ENCODE assay signal across 18 cellular contexts in the genomic region with DNA sequence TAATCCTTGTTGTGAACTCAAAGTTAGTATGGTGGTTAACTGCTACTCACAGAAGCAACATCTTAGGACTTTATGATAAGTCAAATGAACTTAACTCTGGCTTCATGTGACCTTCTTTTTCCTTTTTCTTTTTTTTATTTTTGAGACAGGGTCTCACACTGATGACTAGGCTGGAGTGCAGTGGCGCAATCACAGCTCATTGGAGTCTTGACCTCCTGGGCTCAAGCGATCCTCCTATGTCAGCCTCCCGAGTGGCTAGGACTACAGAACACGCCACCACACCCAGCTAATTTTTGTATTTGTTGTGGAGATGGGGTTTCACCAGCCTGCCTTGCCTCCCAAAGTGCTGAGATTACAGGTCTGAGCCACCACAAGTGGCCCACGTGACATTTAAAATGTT.
"Had no signal": no experiment of that assay in that cellular context is flagged by ENCODE, and none has a peak within 500 bp of the region (broad histone marks: within the 10 kb centered on the region; RNA-seq: fewer than 3 reads in every experiment).

No MANE protein-coding gene starts in this region.

- DNase-seq: KBM-7, NCI-H1092, NCI-H1436, NCI-H187, NCI-H2029, NCI-H2081 treated with DMSO at 0.1 percent for 48 hours, NCI-H2171, NCI-H226, NCI-H446, NCI-H510A, NCI-H524 treated with DMSO at 0.1 percent for 48 hours, NCI-H69, NCI-H774, RPMI8226, SHP77, SK-N-SH, SW 1271 had no signal

- H3K9me3 Mint-ChIP-seq: IgD-negative memory B cell had no signal

- H3K27me3 Mint-ChIP-seq: IgD-negative memory B cell had no signal

- H3K9me2 ChIP-seq: SK-N-SH had no signal

- H3K4me2 ChIP-seq: SK-N-SH had no signal

- H3K9me3 ChIP-seq: SK-N-SH had no signal

- H3K4me3 Mint-ChIP-seq: IgD-negative memory B cell had no signal

- H3K9ac ChIP-seq: SK-N-SH had no signal
